In the genomic region with DNA sequence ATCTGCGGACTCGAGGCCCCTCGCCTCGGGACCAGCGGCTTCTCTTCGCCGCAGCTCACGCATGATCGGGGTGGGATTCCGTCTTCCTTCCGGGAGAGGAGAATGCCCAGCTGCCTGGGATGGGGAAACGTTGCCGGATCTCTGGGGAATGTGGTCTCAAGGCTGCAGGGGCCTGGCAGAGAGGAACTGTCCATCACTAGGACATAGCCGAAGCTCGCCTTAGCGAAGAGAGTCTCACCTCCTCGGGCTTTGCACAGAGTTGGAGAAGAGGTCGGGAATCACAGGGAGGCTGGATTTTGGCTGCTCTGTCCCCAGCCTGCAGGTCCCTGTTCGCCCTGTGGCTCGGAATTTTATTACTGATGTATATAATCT, we compare ENCODE assay signal across 8 cellular contexts. TPM values are rescaled to one million over a fixed set of nuclear protein-coding genes. Genes with fewer than 3 reads are reported as not detected.
DNase-seq lines count a peak whose midpoint lies in the region; ATAC-seq and TF ChIP-seq lines count a peak whose summit lies in the region.

No MANE protein-coding gene starts in this region.

- in situ Hi-C loops in Caki2 (cut with HindIII; ENCODE audit: low pct_unique_long_range_greater_than_20kb, low sequenced_read_pairs) = no loop called here

- H3K27me3 Mint-ChIP-seq in type B pancreatic cell = no peaks in the 10 kb centered on the region

- DNase-seq in Caki2 (ENCODE audit: low read depth) = peak; percentile 38
- DNase-seq in LNCaP clone FGC (ENCODE audit: low read depth) = no peak
- DNase-seq in cerebellum (ENCODE audit: low spot score) = peak; percentile 33
- no peak for DNase-seq in lower lobe of right lung
- no peak for DNase-seq in type B pancreatic cell (ENCODE audit: extremely low spot score, unreplicated experiment)
- DNase-seq in activated gamma-delta T cell treated with Interleukin-2 at 50 U/mL for 16 hours = no peak
- no peak for DNase-seq in NAMALWA (ENCODE audit: low spot score)

- H3K27ac ChIP-seq in lower lobe of right lung = peak overlapping the region; percentile 95

- peak overlapping the region; percentile 95 for H3K4me3 Mint-ChIP-seq in type B pancreatic cell

- no peaks in the 10 kb centered on the region for H3K9me3 Mint-ChIP-seq in type B pancreatic cell

- ATAC-seq in lower lobe of right lung (no peak), HG03354 (IDR thresholded peaks at IDR 0.05; ENCODE audit: poor library complexity, severe bottlenecking, unreplicated experiment) (no peak)

- H3K4me3 ChIP-seq in LNCaP clone FGC (ENCODE audit: low read depth, low read length) = peak overlapping the region; percentile 65
- peak overlapping the region; percentile 90 for H3K4me3 ChIP-seq in lower lobe of right lung

- peaks cover 7% of the 10 kb centered on the region for H3K27me3 ChIP-seq in lower lobe of right lung (ENCODE audit: low read depth)

- peaks cover 26% of the 10 kb centered on the region for H3K4me1 ChIP-seq in lower lobe of right lung

- H3K27ac Mint-ChIP-seq in type B pancreatic cell = peak overlapping the region; percentile 90

- peaks cover 19% of the 10 kb centered on the region for H3K36me3 Mint-ChIP-seq in type B pancreatic cell

- H3K36me3 ChIP-seq in lower lobe of right lung = no peaks in the 10 kb centered on the region

- TF ChIP-seq CTCF in LNCaP clone FGC (IDR thresholded peaks at IDR 0.05; ENCODE audit: control insufficient read depth, extremely low read depth, insufficient read depth) (no peak), lower lobe of right lung (IDR thresholded peaks at IDR 0.05) (no peak), type B pancreatic cell (conservative IDR thresholded peaks at IDR 0.05) (no peak)

- H3K4me1 Mint-ChIP-seq in type B pancreatic cell (ENCODE audit: unreplicated experiment) = peaks cover 34% of the 10 kb centered on the region

- intact Hi-C loops in lower lobe of right lung (cut with DNase I) = no loop called here

- no peaks in the 10 kb centered on the region for H3K9me3 ChIP-seq in lower lobe of right lung

RNA-seq across cellular contexts. Expression of a gene that starts 1.4 kb away (rescaled TPM):
- 53.9 and 56.3 TPM in 2 replicates for total RNA-seq in Caki2 (2014; rRNA removed; shearing (Covaris generic); ENCODE audit: low replicate concordance)
- total RNA-seq in cerebellum (20.0 TPM), lower lobe of right lung (66.8 TPM), type B pancreatic cell (ENCODE audit: low replicate concordance) (83.1 and 102 TPM in 2 replicates)

Comparison
In these comparisons a context has a peak if more than half of its experiments do, and no peak if none do; other contexts are left out.
1. DNase-seq: peak in Caki2 (single experiment) and cerebellum (single experiment); none in LNCaP clone FGC (single experiment), lower lobe of right lung (single experiment), type B pancreatic cell (single experiment), activated gamma-delta T cell treated with Interleukin-2 at 50 U/mL for 16 hours (single experiment) and NAMALWA (single experiment).